Comparison of ENCODE assay signal across 8 cellular contexts in genomic region chr12:121673013-121673441, GRCh38. TPM values are rescaled to one million over a fixed set of nuclear protein-coding genes. Genes with fewer than 3 reads are reported as not detected.
DNase-seq lines count a peak whose midpoint lies in the region; ATAC-seq and TF ChIP-seq lines count a peak whose summit lies in the region.

No MANE protein-coding gene starts in this region.

- TF ChIP-seq CTCF in AG09309 (IDR thresholded peaks at IDR 0.05; ENCODE audit: control insufficient read depth, insufficient read depth, low read depth, low read length, missing control alignments) (no peak), HFFc6 (IDR thresholded peaks at IDR 0.05) (no peak), tibial artery (IDR thresholded peaks at IDR 0.05) (no peak)

- H3K4me1 ChIP-seq in tibial artery: peaks cover 0 to 17% (median 12%) of the 10 kb centered on the region in 4 donors

- ATAC-seq in activated naive CD4-positive, alpha-beta T cell treated with anti-CD3 and anti-CD28 coated beads, Interleukin-2, amount 50 U/mL, for 72 hours: no peak
- ATAC-seq in left colon: peak; percentile 60
- ATAC-seq in HG03457 (IDR thresholded peaks at IDR 0.05; ENCODE audit: unreplicated experiment): no peak
- no peak for ATAC-seq in HG03095 (IDR thresholded peaks at IDR 0.05; ENCODE audit: unreplicated experiment)

- no peak for DNase-seq in AG09309 (ENCODE audit: low read depth)
- DNase-seq in HFFc6: no peak
- DNase-seq in activated naive CD4-positive, alpha-beta T cell treated with anti-CD3 and anti-CD28 coated beads, Interleukin-2, amount 50 U/mL, for 72 hours (ENCODE audit: low spot score in 2 of 2): no peak
- DNase-seq in left colon: peak; percentile 40 to 54
- no peak for DNase-seq in tibial artery
- DNase-seq in NOMO-1 treated with DMSO at 0.1 percent for 48 hours (lab: John Stamatoyannopoulos, UW; ENCODE audit: unreplicated experiment): no peak

- H3K4me3 Mint-ChIP-seq in HFFc6: peak overlapping the region; percentile 90

- H3K27ac ChIP-seq in tibial artery: no peak overlapping the region

- H3K36me3 Mint-ChIP-seq in HFFc6 (ENCODE audit: low read depth): no peaks in the 10 kb centered on the region
- no peaks in the 10 kb centered on the region for H3K36me3 Mint-ChIP-seq in activated naive CD4-positive, alpha-beta T cell treated with anti-CD3 and anti-CD28 coated beads, Interleukin-2, amount 50 U/mL, for 72 hours

- intact Hi-C loops in left colon (cut with DNase I, micrococcal nuclease): loop anchor here (10.0 kb wide), 2 partner anchors 118 to 178 kb away; no protein-coding TSS in a partner anchor
- intact Hi-C loops in tibial artery (cut with DNase I; ENCODE audit: low total_unique reads): no loop called here

- no peaks in the 10 kb centered on the region for H3K9me3 ChIP-seq in tibial artery

- peaks cover 2% of the 10 kb centered on the region; the same call in 1 of the 2 replicates for H3K27me3 Mint-ChIP-seq in HFFc6 (ENCODE audit: insufficient read depth)

- H3K27ac Mint-ChIP-seq in HFFc6: peak overlapping the region; percentile 74
- peak overlapping the region; percentile 99 to 100 for H3K27ac Mint-ChIP-seq in activated naive CD4-positive, alpha-beta T cell treated with anti-CD3 and anti-CD28 coated beads, Interleukin-2, amount 50 U/mL, for 72 hours

- peaks cover 16% of the 10 kb centered on the region for H3K4me1 Mint-ChIP-seq in HFFc6 (ENCODE audit: low read depth)

- peak overlapping the region; percentile 46 for H3K4me3 ChIP-seq in AG09309 (ENCODE audit: control insufficient read depth, low read depth, low read length)
- peak overlapping the region; percentile 39 to 56 for H3K4me3 ChIP-seq in tibial artery

- peaks cover 0 to 17% of the 10 kb centered on the region in 2 donors for H3K27me3 ChIP-seq in tibial artery

- H3K9me3 Mint-ChIP-seq in HFFc6: no peaks in the 10 kb centered on the region
- no peaks in the 10 kb centered on the region for H3K9me3 Mint-ChIP-seq in activated naive CD4-positive, alpha-beta T cell treated with anti-CD3 and anti-CD28 coated beads, Interleukin-2, amount 50 U/mL, for 72 hours

- no peaks in the 10 kb centered on the region for H3K36me3 ChIP-seq in tibial artery

RNA-seq across cellular contexts. Expression of gene MORN3, which starts 3.6 kb away (rescaled TPM):
- under 1 TPM in 5 of 6 experiments, not detected in 1; 0.14 to 0.40 (median 0.23) TPM for total RNA-seq in HFFc6 (2021; fragmentation: NEBNext Ultra II Directional; extraction: Animal tissue kit (Norgen Biotek cat#: 25700))
- 1 to 10 TPM; 1.3 to 2.9 TPM for total RNA-seq in activated naive CD4-positive, alpha-beta T cell treated with anti-CD3 and anti-CD28 coated beads, Interleukin-2, amount 50 U/mL, for 72 hours
- not detected for total RNA-seq in left colon

RNA-seq across cellular contexts. Expression of gene TMEM120B, which starts 39.5 kb away (rescaled TPM):
- 10 to 100 TPM in 5 of 6 experiments, 1 to 10 TPM in 1; 9.7 to 13.8 (median 12.6) TPM for total RNA-seq in HFFc6 (2021; fragmentation: NEBNext Ultra II Directional; extraction: Animal tissue kit (Norgen Biotek cat#: 25700))
- total RNA-seq in activated naive CD4-positive, alpha-beta T cell treated with anti-CD3 and anti-CD28 coated beads, Interleukin-2, amount 50 U/mL, for 72 hours: 10 to 100 TPM in 1 of 2 donors, 1 to 10 TPM in 1; 6.3 to 11.8 TPM
- total RNA-seq in left colon: 1 to 10 TPM; 4.7 to 5.8 TPM

RNA-seq across cellular contexts. Expression of gene ORAI1, which starts 46.7 kb away (rescaled TPM):
- total RNA-seq in HFFc6 (2021; fragmentation: NEBNext Ultra II Directional; extraction: Animal tissue kit (Norgen Biotek cat#: 25700)): 10 to 100 TPM; 18.5 to 25.7 (median 22.0) TPM
- 10 to 100 TPM; 23.0 to 23.2 TPM for total RNA-seq in activated naive CD4-positive, alpha-beta T cell treated with anti-CD3 and anti-CD28 coated beads, Interleukin-2, amount 50 U/mL, for 72 hours
- 10 to 100 TPM; 13.7 to 15.5 TPM for total RNA-seq in left colon

Comparison
In these comparisons a context has a peak if more than half of its experiments do, and no peak if none do; other contexts are left out.
1. DNase-seq: peak in left colon (2 of 2); none in AG09309 (single experiment), HFFc6 (single experiment), activated naive CD4-positive, alpha-beta T cell treated with anti-CD3 and anti-CD28 coated beads, Interleukin-2, amount 50 U/mL, for 72 hours (0 of 2), tibial artery (0 of 2) and NOMO-1 treated with DMSO at 0.1 percent for 48 hours (single experiment).